1 cellular context compared by ENCODE assay signal in the genomic region with DNA sequence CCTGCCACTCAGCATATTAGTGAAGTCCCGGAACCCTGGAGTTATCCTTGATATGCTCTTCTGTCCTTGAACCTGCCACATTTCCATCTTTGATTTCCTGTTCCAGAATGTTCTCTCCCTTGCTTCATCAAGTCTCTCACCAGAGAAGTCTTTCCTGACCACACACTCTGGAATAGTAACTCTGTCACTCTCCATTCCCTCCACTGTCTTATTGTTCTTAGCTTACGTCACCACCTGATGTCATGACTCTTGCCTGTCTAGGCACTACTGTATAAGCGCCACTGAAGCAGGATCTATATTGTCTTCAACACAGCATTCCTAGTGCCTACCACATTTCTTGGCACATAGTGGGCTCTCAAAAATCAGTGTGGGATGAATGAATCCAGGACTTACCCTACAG.
TF ChIP-seq lines count a peak whose summit lies in the region.

No MANE protein-coding gene starts in this region.

TF ChIP-seq in IMR-90, 13 proteins besides CTCF, POLR2A, EP300 and RAD21 (continued from another document):
- TF ChIP-seq, protein P1, sequence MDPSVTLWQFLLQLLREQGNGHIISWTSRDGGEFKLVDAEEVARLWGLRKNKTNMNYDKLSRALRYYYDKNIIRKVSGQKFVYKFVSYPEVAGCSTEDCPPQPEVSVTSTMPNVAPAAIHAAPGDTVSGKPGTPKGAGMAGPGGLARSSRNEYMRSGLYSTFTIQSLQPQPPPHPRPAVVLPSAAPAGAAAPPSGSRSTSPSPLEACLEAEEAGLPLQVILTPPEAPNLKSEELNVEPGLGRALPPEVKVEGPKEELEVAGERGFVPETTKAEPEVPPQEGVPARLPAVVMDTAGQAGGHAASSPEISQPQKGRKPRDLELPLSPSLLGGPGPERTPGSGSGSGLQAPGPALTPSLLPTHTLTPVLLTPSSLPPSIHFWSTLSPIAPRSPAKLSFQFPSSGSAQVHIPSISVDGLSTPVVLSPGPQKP (IDR thresholded peaks at IDR 0.05; ENCODE audit: borderline replicate concordance, low read depth, low read length), result no peak
- TF ChIP-seq MXI1 (IDR thresholded peaks at IDR 0.05; ENCODE audit: borderline replicate concordance, low read depth, low read length) (no peak), FOS (IDR thresholded peaks at IDR 0.05; ENCODE audit: low read depth, low read length) (no peak), MAZ (IDR thresholded peaks at IDR 0.05; ENCODE audit: borderline replicate concordance, low read depth, low read length) (no peak), MAFK (IDR thresholded peaks at IDR 0.05; ENCODE audit: low read depth, low read length) (no peak)
- TF ChIP-seq, protein P2, sequence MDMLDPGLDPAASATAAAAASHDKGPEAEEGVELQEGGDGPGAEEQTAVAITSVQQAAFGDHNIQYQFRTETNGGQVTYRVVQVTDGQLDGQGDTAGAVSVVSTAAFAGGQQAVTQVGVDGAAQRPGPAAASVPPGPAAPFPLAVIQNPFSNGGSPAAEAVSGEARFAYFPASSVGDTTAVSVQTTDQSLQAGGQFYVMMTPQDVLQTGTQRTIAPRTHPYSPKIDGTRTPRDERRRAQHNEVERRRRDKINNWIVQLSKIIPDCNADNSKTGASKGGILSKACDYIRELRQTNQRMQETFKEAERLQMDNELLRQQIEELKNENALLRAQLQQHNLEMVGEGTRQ (IDR thresholded peaks at IDR 0.05; ENCODE audit: low read depth, low read length), result no peak
